8 cellular contexts compared by ENCODE assay signal in genomic region chr12:6612652-6613014, GRCh38. TPM values are rescaled to one million over a fixed set of nuclear protein-coding genes. Genes with fewer than 3 reads are reported as not detected.
DNase-seq lines count a peak whose midpoint lies in the region; ATAC-seq and TF ChIP-seq lines count a peak whose summit lies in the region.

No MANE protein-coding gene starts in this region.

- H3K79me2 ChIP-seq in ACC112 (ENCODE audit: control insufficient read depth, insufficient read depth, low read length, unreplicated experiment), result no peaks in the 10 kb centered on the region
- no peaks in the 10 kb centered on the region for H3K79me2 ChIP-seq in neural cell (replicated peaks; ENCODE audit: insufficient read depth, low read length)

- H3K36me3 ChIP-seq in ACC112 (ENCODE audit: insufficient read depth, low read length), result no peaks in the 10 kb centered on the region
- no peaks in the 10 kb centered on the region for H3K36me3 ChIP-seq in KOPT-K1 (ENCODE audit: insufficient read depth, low read length)
- H3K36me3 ChIP-seq in neural cell (ENCODE audit: insufficient read depth, low read length), result no peaks in the 10 kb centered on the region

- H3K36me3 Mint-ChIP-seq in central memory CD8-positive, alpha-beta T cell (ENCODE audit: insufficient read depth), result peaks cover 1% of the 10 kb centered on the region

- no peaks in the 10 kb centered on the region for H3K27me3 Mint-ChIP-seq in central memory CD8-positive, alpha-beta T cell

- H2AFZ ChIP-seq in ACC112 (ENCODE audit: low read length, unreplicated experiment) (peak overlapping the region; percentile 64), neural cell (ENCODE audit: low read depth, low read length) (peak overlapping the region; percentile 73)

- H3K27me3 ChIP-seq in ACC112 (ENCODE audit: insufficient read depth, low read length), result no peaks in the 10 kb centered on the region
- no peaks in the 10 kb centered on the region for H3K27me3 ChIP-seq in neural cell (ENCODE audit: insufficient read depth, low read depth, low read length)

- peaks cover 24% of the 10 kb centered on the region for H3K4me1 ChIP-seq in ACC112 (ENCODE audit: control insufficient read depth, insufficient read depth, low read length, unreplicated experiment)

- peaks cover 20% of the 10 kb centered on the region for H3F3A ChIP-seq in neural cell (ENCODE audit: insufficient read depth, low read length, poor library complexity, severe bottlenecking)

- peaks cover 33% of the 10 kb centered on the region for H3K4me1 Mint-ChIP-seq in central memory CD8-positive, alpha-beta T cell

- H3K4me3 ChIP-seq in ACC112 (ENCODE audit: low read depth, low read length) (no peak overlapping the region), neural cell (ENCODE audit: low read length) (peak overlapping the region; percentile 59)

- no peak overlapping the region for H3K27ac Mint-ChIP-seq in central memory CD8-positive, alpha-beta T cell (ENCODE audit: low read depth)

- H3K9me3 Mint-ChIP-seq in central memory CD8-positive, alpha-beta T cell, result no peaks in the 10 kb centered on the region

- peak overlapping the region; percentile 68 for H3K4me2 ChIP-seq in neural cell (ENCODE audit: low read length)

- CTCF ChIA-PET in HEK293T (lab: Yijun Ruan, JAX), result interaction anchor here (0.6 to 2.3 kb wide), 4 partner anchors 42 to 196 kb away, joined by 3 to 11 read pairs (median 4); no protein-coding TSS in a partner anchor

- H3K9me3 ChIP-seq in KOPT-K1 (ENCODE audit: insufficient read depth, low read length, poor library complexity, severe bottlenecking) (no peaks in the 10 kb centered on the region), neural cell (ENCODE audit: low read length) (no peaks in the 10 kb centered on the region)

- H3K9me2 ChIP-seq in neural cell (ENCODE audit: insufficient read depth, low read length), result no peaks in the 10 kb centered on the region

- H3K4me3 Mint-ChIP-seq in central memory CD8-positive, alpha-beta T cell, result peak overlapping the region; percentile 46

- no peak for TF ChIP-seq EP300 in neural cell (conservative IDR thresholded peaks at IDR 0.05; ENCODE audit: poor library complexity, severe bottlenecking)

- H4K20me1 ChIP-seq in neural cell (ENCODE audit: insufficient read depth), result no peaks in the 10 kb centered on the region

- H3K27ac ChIP-seq in ACC112 (ENCODE audit: low read depth, low read length), result peak overlapping the region; percentile 66; the same call in 1 of the 2 replicates
- peak overlapping the region; percentile 92 for H3K27ac ChIP-seq in KOPT-K1 (ENCODE audit: low read depth, low read length, poor library complexity, severe bottlenecking)
- peak overlapping the region; percentile 94 for H3K27ac ChIP-seq in neural cell (ENCODE audit: low read length)

- DNase-seq in central memory CD8-positive, alpha-beta T cell (ENCODE audit: low spot score in 2 of 2), result no peak
- DNase-seq in HEK293T (ENCODE audit: extremely low spot score), result no peak
- DNase-seq in NCI-H226, result no peak

- peak overlapping the region; percentile 81 for H3K9ac ChIP-seq in neural cell (ENCODE audit: low read length)

- no peak for TF ChIP-seq CTCF in neural cell (IDR thresholded peaks at IDR 0.05; ENCODE audit: poor library complexity, severe bottlenecking)

- TF ChIP-seq RAD21 in neural cell (conservative IDR thresholded peaks at IDR 0.05), result no peak

- ATAC-seq in central memory CD8-positive, alpha-beta T cell (replicated peaks; ENCODE audit: extremely low read depth, poor library complexity, severe bottlenecking), result no peak
- ATAC-seq in HG02678 (IDR thresholded peaks at IDR 0.05; ENCODE audit: unreplicated experiment) (no peak), GM18511 (IDR thresholded peaks at IDR 0.05; ENCODE audit: unreplicated experiment) (no peak)

- POLR2A ChIA-PET in HEK293T (lab: Yijun Ruan, JAX), result interaction anchor here (0.6 to 3.7 kb wide), 14 partner anchors 10 to 212 kb away, joined by 3 to 39 read pairs (median 4); partner anchors contain the start of genes COPS7A, MLF2, MRPL51 and NOP2

TF ChIP-seq in neural cell, 6 proteins besides CTCF, POLR2A, EP300 and RAD21:
- TF ChIP-seq SMC3 (conservative IDR thresholded peaks at IDR 0.05; ENCODE audit: poor library complexity) (no peak), TAF1 (IDR thresholded peaks at IDR 0.05; ENCODE audit: low read depth) (no peak), REST (IDR thresholded peaks at IDR 0.05; ENCODE audit: borderline replicate concordance) (no peak), POLR2AphosphoS5 (IDR thresholded peaks at IDR 0.05) (no peak), MXI1 (conservative IDR thresholded peaks at IDR 0.05; ENCODE audit: poor library complexity, severe bottlenecking) (no peak), EZH2 (IDR thresholded peaks at IDR 0.05; ENCODE audit: borderline replicate concordance, insufficient read depth, low read length, poor library complexity, severe bottlenecking) (no peak)

TF ChIP-seq in HEK293T, 16 proteins besides CTCF, POLR2A, EP300 and RAD21:
- no peak for TF ChIP-seq HDGF (IDR thresholded peaks at IDR 0.05; ENCODE audit: borderline replicate concordance)
- no peak for TF ChIP-seq SP1 (IDR thresholded peaks at IDR 0.05)
- no peak for TF ChIP-seq PKNOX1 (IDR thresholded peaks at IDR 0.05)
- no peak for TF ChIP-seq BHLHE40 (IDR thresholded peaks at IDR 0.05; ENCODE audit: borderline replicate concordance)
- no peak for TF ChIP-seq L3MBTL2 (conservative IDR thresholded peaks at IDR 0.05)
- TF ChIP-seq NFRKB (IDR thresholded peaks at IDR 0.05), result no peak
- no peak for TF ChIP-seq LEF1 (IDR thresholded peaks at IDR 0.05; ENCODE audit: borderline replicate concordance)
- no peak for TF ChIP-seq ZNF384 (IDR thresholded peaks at IDR 0.05)
- TF ChIP-seq ARNT (IDR thresholded peaks at IDR 0.05), result no peak
- TF ChIP-seq CTBP1 (IDR thresholded peaks at IDR 0.05; ENCODE audit: borderline replicate concordance), result no peak
- no peak for TF ChIP-seq FOXA1 (IDR thresholded peaks at IDR 0.05)
- TF ChIP-seq ELF4 (IDR thresholded peaks at IDR 0.05), result no peak
- TF ChIP-seq TARDBP (IDR thresholded peaks at IDR 0.05), result no peak
- no peak for TF ChIP-seq SUZ12 (IDR thresholded peaks at IDR 0.05)
- TF ChIP-seq FOXK2 (IDR thresholded peaks at IDR 0.05), result no peak
- TF ChIP-seq FOXM1 (IDR thresholded peaks at IDR 0.05; ENCODE audit: borderline replicate concordance), result no peak
TF ChIP-seq in HEK293T: peak in this region for 0.

RNA-seq across cellular contexts. Expression of gene CHD4, which starts 5.5 kb away (rescaled TPM):
- polyA plus RNA-seq in neural cell, result 146 and 173 TPM in 2 replicates
- 335 TPM in 2 replicates for polyA minus RNA-seq in neural cell

RNA-seq across cellular contexts. Expression of gene LPAR5, which starts 23.1 kb away (rescaled TPM):
- polyA plus RNA-seq in neural cell, result 0.48 TPM in 1 of 2 replicates, not detected in the other
- polyA minus RNA-seq in neural cell, result 0.49 TPM in 1 of 2 replicates, not detected in the other

RNA-seq across cellular contexts. Expression of gene ACRBP, which starts 34.6 kb away (rescaled TPM):
- polyA plus RNA-seq in neural cell, result 1.6 and 4.7 TPM in 2 replicates
- polyA minus RNA-seq in neural cell, result 1.7 and 2.0 TPM in 2 replicates

RNA-seq across cellular contexts. Expression of gene NOP2, which starts 44.5 kb away (rescaled TPM):
- polyA plus RNA-seq in neural cell, result 30.7 and 38.8 TPM in 2 replicates
- polyA minus RNA-seq in neural cell, result 23.9 and 29.6 TPM in 2 replicates

RNA-seq across cellular contexts. Expression of gene ING4, which starts 50.3 kb away (rescaled TPM):
- 522 and 540 TPM in 2 replicates for polyA plus RNA-seq in neural cell
- polyA minus RNA-seq in neural cell, result 128 and 145 TPM in 2 replicates
